ENCODE assay signal across 8 cellular contexts in genomic region chr1:180911640-180912161, GRCh38. TPM values are rescaled to one million over a fixed set of nuclear protein-coding genes. Genes with fewer than 3 reads are reported as not detected.
A peak's percentile ranks its signal among the peaks of the same experiment; 100 is the strongest.
DNase-seq lines count a peak whose midpoint lies in the region; ATAC-seq and TF ChIP-seq lines count a peak whose summit lies in the region.

No MANE protein-coding gene starts in this region.

- H3K4me3 ChIP-seq in ovary: peak overlapping the region; percentile 64

- no peaks in the 10 kb centered on the region for H3K9me3 ChIP-seq in ovary

- intact Hi-C loops in ovary (cut with DNase I): no loop called here

- 23 to 28% (median 24%) methylated on average over 15 of the region's 15 CpGs for WGBS in ovary, 3 donors

- no peak for TF ChIP-seq POLR2A in ovary (IDR thresholded peaks at IDR 0.05)

- POLR2A ChIA-PET in RWPE1 (lab: Yijun Ruan, JAX; ENCODE audit: low non-redundant PET): no interaction called here

- no peak for ATAC-seq in GM21529 (IDR thresholded peaks at IDR 0.05; ENCODE audit: unreplicated experiment)

- no peak for TF ChIP-seq EP300 in ovary (IDR thresholded peaks at IDR 0.05)

- TF ChIP-seq CTCF in RWPE1 (conservative IDR thresholded peaks at IDR 0.05; ENCODE audit: low read depth): no peak
- TF ChIP-seq CTCF in ovary (IDR thresholded peaks at IDR 0.05): no peak

- peak; percentile 56 for DNase-seq in EH (ENCODE audit: low read depth)
- no peak for DNase-seq in RWPE1 (ENCODE audit: low spot score)
- peak; percentile 15 for DNase-seq in foreskin melanocyte
- peak in 2 of 5 donors; percentile 31 to 50 for DNase-seq in ovary
- DNase-seq in AG08396 (ENCODE audit: low spot score): no peak
- DNase-seq in activated gamma-delta T cell treated with Interleukin-2 at 50 U/mL for 16 hours: no peak
- DNase-seq in NCI-H2171 (lab: John Stamatoyannopoulos, UW): no peak

- no peaks in the 10 kb centered on the region for H3K36me3 ChIP-seq in ovary

- no peaks in the 10 kb centered on the region for H3K27me3 ChIP-seq in ovary

- CTCF ChIA-PET in RWPE1 (lab: Yijun Ruan, JAX): interaction anchor here (1.7 kb wide), 1 partner anchor 396 kb away, joined by 6 read pairs; no protein-coding TSS in a partner anchor

- H3K4me1 ChIP-seq in ovary (ENCODE audit: insufficient read depth): no peaks in the 10 kb centered on the region

- peak overlapping the region; percentile 80 for H3K27ac ChIP-seq in RWPE1
- H3K27ac ChIP-seq in ovary: peak overlapping the region; percentile 56 to 94

RNA-seq across cellular contexts. Expression of gene KIAA1614, which starts 1.0 kb away (rescaled TPM):
- 10 to 100 TPM in 4 of 7 donors, 1 to 10 TPM in 3; 2.4 to 15.1 (median 11.4) TPM for total RNA-seq in ovary
- 10 to 100 TPM in 1 of 2 donors, 1 to 10 TPM in 1; 1.1 to 10.5 TPM for polyA plus RNA-seq in ovary

Comparison
In these comparisons a context has a peak if more than half of its experiments do, and no peak if none do; other contexts are left out.
1. DNase-seq: peak in EH (single experiment) and foreskin melanocyte (single experiment); none in RWPE1 (single experiment), AG08396 (single experiment), activated gamma-delta T cell treated with Interleukin-2 at 50 U/mL for 16 hours (single experiment) and NCI-H2171 (single experiment).